ENCODE assay signal across 18 cellular contexts in genomic region chr11:90243534-90243933, GRCh38. TPM values are rescaled to one million over a fixed set of nuclear protein-coding genes. Genes with fewer than 3 reads are reported as not detected.
A peak's percentile ranks its signal among the peaks of the same experiment; 100 is the strongest.
DNase-seq lines count a peak whose midpoint lies in the region; ATAC-seq and TF ChIP-seq lines count a peak whose summit lies in the region.
"Had no signal": no experiment of that assay in that cellular context is flagged by ENCODE, and none has a peak within 500 bp of the region (broad histone marks: within the 10 kb centered on the region; RNA-seq: fewer than 3 reads in every experiment).

No MANE protein-coding gene starts in this region.

- peaks cover 19% of the 10 kb centered on the region for H3K9me3 Mint-ChIP-seq in endodermal cell
- H3K9me3 Mint-ChIP-seq: activated CD8-positive, alpha-beta T cell treated with anti-CD3 and anti-CD28 coated beads for 36 hours; activated naive CD8-positive, alpha-beta T cell treated with anti-CD3 and anti-CD28 coated beads, Interleukin-2, amount 10 ng/mL, durations not matched to agents 7 days and 5 days; activated T-helper 1 cell treated with anti-CD3 and anti-CD28 coated beads, Interleukin-12 subunit alpha, Interleukin-12 subunit beta, Interleukin-2, Interleukin-4 antibody, amounts not matched to agents 30 ng/mL and 10 ng/mL and 1 ng/mL, durations not matched to agents 14 hours and 24 hours and 36 hours; CD8-positive, alpha-beta T cell had no signal

- no peak overlapping the region for H3K27ac Mint-ChIP-seq in endodermal cell
- H3K27ac Mint-ChIP-seq: activated CD8-positive, alpha-beta T cell treated with anti-CD3 and anti-CD28 coated beads for 36 hours; activated naive CD8-positive, alpha-beta T cell treated with anti-CD3 and anti-CD28 coated beads, Interleukin-2, amount 10 ng/mL, durations not matched to agents 7 days and 5 days; activated T-helper 1 cell treated with anti-CD3 and anti-CD28 coated beads, Interleukin-12 subunit alpha, Interleukin-12 subunit beta, Interleukin-2, Interleukin-4 antibody, amounts not matched to agents 30 ng/mL and 10 ng/mL and 1 ng/mL, durations not matched to agents 14 hours and 24 hours and 36 hours; CD8-positive, alpha-beta T cell had no signal

- no peaks in the 10 kb centered on the region for H3K27me3 Mint-ChIP-seq in endodermal cell (ENCODE audit: insufficient read depth)

- no peaks in the 10 kb centered on the region for H3K4me1 ChIP-seq in endodermal cell (ENCODE audit: control insufficient read depth, insufficient read depth, low read length)
- H3K4me1 ChIP-seq: vagina had no signal

- H3K4me1 Mint-ChIP-seq in endodermal cell = peaks cover 14% of the 10 kb centered on the region
- H3K4me1 Mint-ChIP-seq: activated naive CD8-positive, alpha-beta T cell treated with anti-CD3 and anti-CD28 coated beads, Interleukin-2, amount 10 ng/mL, durations not matched to agents 7 days and 5 days had no signal

- peak overlapping the region; percentile 63 for H3K4me3 ChIP-seq in endodermal cell (ENCODE audit: low read length)
- H3K4me3 ChIP-seq: vagina had no signal

- in situ Hi-C loops in GM13977 (cut with MboI; ENCODE audit: low pct_unique_long_range_greater_than_20kb, low sequenced_read_pairs, unreplicated experiment) = no loop called here

- DNase-seq in DMS53 treated with DMSO at 0.1 percent for 48 hours (lab: John Stamatoyannopoulos, UW; ENCODE audit: unreplicated experiment) (peak; percentile 52), NCI-H1417 (lab: John Stamatoyannopoulos, UW) (peak; percentile 23 to 84 (median 52)), NCI-H510A (lab: John Stamatoyannopoulos, UW) (peak; percentile 13), endodermal cell (no peak), GM13977 (ENCODE audit: low spot score) (no peak), kidney tubule cell (ENCODE audit: low spot score) (no peak)
- DNase-seq in stimulated activated CD4-positive, alpha-beta T cell treated with anti-CD3 and anti-CD28 coated beads, Interleukin-1b, Interleukin-23, amount 100 ng/mL, for 48 hours = no peak
- DNase-seq: activated CD8-positive, alpha-beta T cell treated with anti-CD3 and anti-CD28 coated beads for 36 hours; activated naive CD8-positive, alpha-beta T cell treated with anti-CD3 and anti-CD28 coated beads, Interleukin-2, amount 10 ng/mL, durations not matched to agents 7 days and 5 days; CD8-positive, alpha-beta T cell; Right ventricle myocardium superior; stimulated activated CD4-positive, alpha-beta T cell treated with anti-CD3 and anti-CD28 coated beads, Interleukin-4, amount 100 ng/mL, for 4 hours; stimulated activated CD8-positive, alpha-beta memory T cell treated with anti-CD3 and anti-CD28 coated beads, Interleukin-4, amount 100 ng/mL, for 48 hours; substantia nigra had no signal

- H3K4me3 Mint-ChIP-seq in endodermal cell = no peak overlapping the region
- H3K4me3 Mint-ChIP-seq: activated CD8-positive, alpha-beta T cell treated with anti-CD3 and anti-CD28 coated beads for 36 hours; activated naive CD8-positive, alpha-beta T cell treated with anti-CD3 and anti-CD28 coated beads, Interleukin-2, amount 10 ng/mL, durations not matched to agents 7 days and 5 days; activated T-helper 1 cell treated with anti-CD3 and anti-CD28 coated beads, Interleukin-12 subunit alpha, Interleukin-12 subunit beta, Interleukin-2, Interleukin-4 antibody, amounts not matched to agents 30 ng/mL and 10 ng/mL and 1 ng/mL, durations not matched to agents 14 hours and 24 hours and 36 hours; CD8-positive, alpha-beta T cell had no signal

- no peaks in the 10 kb centered on the region for H3K9me3 ChIP-seq in endodermal cell (ENCODE audit: control insufficient read depth, low read length)
- H3K9me3 ChIP-seq: vagina had no signal

- WGBS in endodermal cell (ENCODE audit: insufficient coverage in 1 of 2, insufficient read length in 1 of 2), 2 experiments = no CpG with 5 or more reads among the region's 1 CpG

- H3K9ac ChIP-seq in endodermal cell (ENCODE audit: extremely low read depth, low read length, poor library complexity, severe bottlenecking) = no peak overlapping the region

- H3K36me3 Mint-ChIP-seq in endodermal cell (ENCODE audit: low read depth) = no peaks in the 10 kb centered on the region
- H3K36me3 Mint-ChIP-seq: activated naive CD8-positive, alpha-beta T cell treated with anti-CD3 and anti-CD28 coated beads, Interleukin-2, amount 10 ng/mL, durations not matched to agents 7 days and 5 days; CD8-positive, alpha-beta T cell had no signal

- no peak for TF ChIP-seq CTCF in endodermal cell (conservative IDR thresholded peaks at IDR 0.05)
- TF ChIP-seq CTCF in GM13977 (IDR thresholded peaks at IDR 0.05; ENCODE audit: extremely low read depth, insufficient read depth, missing control alignments) = no peak

- no peak for ATAC-seq in HG03565 (IDR thresholded peaks at IDR 0.05; ENCODE audit: unreplicated experiment)
- ATAC-seq: activated CD8-positive, alpha-beta T cell treated with anti-CD3 and anti-CD28 coated beads for 36 hours; CD8-positive, alpha-beta T cell had no signal

- no peak overlapping the region for H3K27ac ChIP-seq in endodermal cell (ENCODE audit: low read depth, low read length)
- H3K27ac ChIP-seq: epithelial cell of prostate, vagina had no signal

- no peaks in the 10 kb centered on the region for H3K27me3 ChIP-seq in endodermal cell (ENCODE audit: control insufficient read depth, insufficient read depth, low read length, poor library complexity, severe bottlenecking)
- H3K27me3 ChIP-seq: vagina had no signal

- no peaks in the 10 kb centered on the region for H3K36me3 ChIP-seq in endodermal cell (ENCODE audit: control insufficient read depth, insufficient read depth, low read length)
- H3K36me3 ChIP-seq: vagina had no signal

RNA-seq across cellular contexts. Expression of gene CHORDC1, which starts 20.7 kb away (rescaled TPM):
- 10 to 100 TPM; 54.6 to 56.9 TPM for total RNA-seq in endodermal cell
- 41.2 TPM for polyA plus RNA-seq in endodermal cell (2013, experiment 1 of 2)
- polyA plus RNA-seq in endodermal cell (2013, experiment 2 of 2) = 35.7 TPM

Comparison
In these comparisons a context has a peak if more than half of its experiments do, and no peak if none do; other contexts are left out.
1. DNase-seq: peak in DMS53 treated with DMSO at 0.1 percent for 48 hours (single experiment), NCI-H1417 (3 of 3) and NCI-H510A (single experiment); none in endodermal cell (single experiment), stimulated activated CD4-positive, alpha-beta T cell treated with anti-CD3 and anti-CD28 coated beads, Interleukin-1b, Interleukin-23, amount 100 ng/mL, for 48 hours (single experiment), GM13977 (single experiment) and kidney tubule cell (single experiment).